10 cellular contexts compared by ENCODE assay signal in the genomic region with DNA sequence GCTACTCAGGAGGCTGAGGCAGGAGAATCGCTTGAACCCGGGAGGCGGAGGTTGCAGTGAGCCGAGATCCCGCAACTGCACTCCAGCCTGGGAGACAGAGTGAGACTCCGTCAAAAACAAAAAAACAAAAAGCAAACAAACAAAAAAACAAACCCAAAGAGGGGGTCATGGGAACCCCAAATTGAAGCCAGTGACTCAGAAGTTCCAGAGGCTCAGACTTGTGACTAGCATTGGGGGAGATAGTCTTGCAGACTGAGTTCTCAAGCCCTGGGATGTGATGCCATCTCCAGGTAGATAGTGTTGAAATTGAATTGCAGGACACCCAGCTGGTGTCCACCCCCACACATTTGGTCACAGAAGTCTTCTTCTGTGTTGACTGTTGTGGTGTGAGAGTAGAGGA. TPM values are rescaled to one million over a fixed set of nuclear protein-coding genes. Genes with fewer than 3 reads are reported as not detected.
DNase-seq lines count a peak whose midpoint lies in the region; ATAC-seq and TF ChIP-seq lines count a peak whose summit lies in the region.
"Had no signal": no experiment of that assay in that cellular context is flagged by ENCODE, and none has a peak within 500 bp of the region (broad histone marks: within the 10 kb centered on the region; RNA-seq: fewer than 3 reads in every experiment).

No MANE protein-coding gene starts in this region.

- H3K36me3 ChIP-seq in prostate gland = no peaks in the 10 kb centered on the region

- peak overlapping the region; percentile 97 for H3K27ac ChIP-seq in RWPE1
- peak overlapping the region; percentile 17 to 28 for H3K27ac ChIP-seq in prostate gland

- no peak for ATAC-seq in GM18870 (IDR thresholded peaks at IDR 0.05; ENCODE audit: unreplicated experiment)
- ATAC-seq: activated CD4-positive, CD25-positive, alpha-beta regulatory T cell treated with anti-CD3 and anti-CD28 coated beads, Interleukin-2, amount 50 U/mL, for 24 hours had no signal

- H3K4me1 ChIP-seq in prostate gland (replicated peaks) = no peaks in the 10 kb centered on the region

- 89% methylated on average over 6 of the region's 6 CpGs for WGBS in prostate gland

- no peaks in the 10 kb centered on the region for H3K9me3 ChIP-seq in prostate gland

- TF ChIP-seq POLR2A in prostate gland (IDR thresholded peaks at IDR 0.05) = no peak

- TF ChIP-seq CTCF in RWPE1 (conservative IDR thresholded peaks at IDR 0.05; ENCODE audit: low read depth) (no peak), epithelial cell of esophagus (IDR thresholded peaks at IDR 0.05; ENCODE audit: insufficient read depth, low read depth, low read length, missing control alignments) (no peak), prostate gland (IDR thresholded peaks at IDR 0.05) (no peak)

- H3K27me3 ChIP-seq in prostate gland (replicated peaks; ENCODE audit: insufficient read depth) = no peaks in the 10 kb centered on the region

- H3K4me3 ChIP-seq in epithelial cell of esophagus (ENCODE audit: low read length) = no peak overlapping the region
- no peak overlapping the region for H3K4me3 ChIP-seq in prostate gland

- CTCF ChIA-PET in RWPE1 (lab: Yijun Ruan, JAX) = interaction anchor here (0.7 kb wide), 1 partner anchor 685 kb away, joined by 5 read pairs; the partner anchor contains the start of gene TMEM201

- intact Hi-C loops in prostate gland (cut with DNase I) = no loop called here

- POLR2A ChIA-PET in RWPE1 (lab: Yijun Ruan, JAX; ENCODE audit: low non-redundant PET) = interaction anchor here (0.5 to 1.0 kb wide), 2 partner anchors 21 to 25 kb away, joined by 4 read pairs; partner anchors contain the start of gene ENO1

- DNase-seq in NCI-H2196 (lab: John Stamatoyannopoulos, UW; ENCODE audit: unreplicated experiment) = peak; percentile 43
- no peak for DNase-seq in NCI-H2196 treated with DMSO at 0.1 percent for 48 hours (lab: John Stamatoyannopoulos, UW; ENCODE audit: unreplicated experiment)
- no peak for DNase-seq in RWPE1 (ENCODE audit: low spot score)
- peak; percentile 32 for DNase-seq in epithelial cell of esophagus (ENCODE audit: low read depth)
- no peak for DNase-seq in prostate gland (ENCODE audit: low spot score)
- no peak for DNase-seq in NCI-H510A (lab: John Stamatoyannopoulos, UW)
- DNase-seq in SK-N-DZ (ENCODE audit: low spot score) = no peak

RNA-seq across cellular contexts. Expression of gene ENO1, which starts 24.9 kb away (rescaled TPM):
- total RNA-seq in prostate gland = 100 to 1,000 TPM; 386 to 423 TPM
- 1,135 and 1,190 TPM in 2 replicates for polyA plus RNA-seq in SK-N-DZ (2014; cell fraction: cytosol; rRNA removed)
- polyA plus RNA-seq in SK-N-DZ (2014; cell fraction: nucleus; rRNA removed) = 497 and 567 TPM in 2 replicates

RNA-seq across cellular contexts. Expression of gene CA6, which starts 42.3 kb away (rescaled TPM):
- total RNA-seq in prostate gland = not detected
- not detected in 2 replicates for polyA plus RNA-seq in SK-N-DZ (2014; cell fraction: cytosol; rRNA removed)
- polyA plus RNA-seq in SK-N-DZ (2014; cell fraction: nucleus; rRNA removed) = not detected in 2 replicates
- total RNA-seq: A673 had no signal

Comparison
In these comparisons a context has a peak if more than half of its experiments do, and no peak if none do; other contexts are left out.
1. DNase-seq: peak in NCI-H2196 (single experiment) and epithelial cell of esophagus (single experiment); none in NCI-H2196 treated with DMSO at 0.1 percent for 48 hours (single experiment), RWPE1 (single experiment), prostate gland (single experiment), NCI-H510A (single experiment) and SK-N-DZ (single experiment).